In genomic region chr9:86239053-86239770, GRCh38 we compare ENCODE assay signal across 13 cellular contexts. TPM values are rescaled to one million over a fixed set of nuclear protein-coding genes. Genes with fewer than 3 reads are reported as not detected.
DNase-seq lines count a peak whose midpoint lies in the region; ATAC-seq and TF ChIP-seq lines count a peak whose summit lies in the region.
"Had no signal": no experiment of that assay in that cellular context is flagged by ENCODE, and none has a peak within 500 bp of the region (broad histone marks: within the 10 kb centered on the region; RNA-seq: fewer than 3 reads in every experiment).

No MANE protein-coding gene starts in this region.

- no peak overlapping the region for H3K27ac Mint-ChIP-seq in mesothelial cell of epicardium

- no peaks in the 10 kb centered on the region for H3K79me2 ChIP-seq in GM23248 (ENCODE audit: insufficient read depth)

- no peaks in the 10 kb centered on the region for H3K9me3 Mint-ChIP-seq in mesothelial cell of epicardium

- H3K27ac ChIP-seq in GM23248: no peak overlapping the region
- H3K27ac ChIP-seq: lower lobe of right lung, tibial artery had no signal

- H3K4me2 ChIP-seq in GM23248 (ENCODE audit: unreplicated experiment): no peak overlapping the region

- TF ChIP-seq CTCF in astrocyte of the spinal cord (IDR thresholded peaks at IDR 0.05; ENCODE audit: low read depth, low read length): no peak
- peak; percentile 29 for TF ChIP-seq CTCF in mesothelial cell of epicardium (IDR thresholded peaks at IDR 0.05; ENCODE audit: unreplicated experiment)

- H3K36me3 ChIP-seq in GM23248 (ENCODE audit: low read depth): no peaks in the 10 kb centered on the region
- H3K36me3 ChIP-seq: lower lobe of right lung, tibial artery had no signal

- no peaks in the 10 kb centered on the region for H3K4me1 ChIP-seq in GM23248 (ENCODE audit: insufficient read depth)
- H3K4me1 ChIP-seq: tibial artery had no signal

- H3K36me3 Mint-ChIP-seq in mesothelial cell of epicardium: no peaks in the 10 kb centered on the region

- WGBS in GM23248 (ENCODE audit: low coverage in 1 of 2, low lambda C conversion rate in 2 of 2, missing lambda C conversion rate in 2 of 2), 2 experiments: 47 to 52% methylated on average over 8 of the region's 8 CpGs

- H3K27me3 Mint-ChIP-seq in mesothelial cell of epicardium (ENCODE audit: low read depth): no peaks in the 10 kb centered on the region

- H3K4me1 Mint-ChIP-seq in mesothelial cell of epicardium: peaks cover 5% of the 10 kb centered on the region

- in situ Hi-C loops in GM23248 (cut with MboI): no loop called here
- in situ Hi-C loops in astrocyte of the spinal cord (cut with HindIII; ENCODE audit: low sequenced_read_pairs): no loop called here

- H3K9me3 ChIP-seq in GM23248 (ENCODE audit: low read depth): no peaks in the 10 kb centered on the region
- H3K9me3 ChIP-seq: lower lobe of right lung, tibial artery had no signal

- no peaks in the 10 kb centered on the region for H3K27me3 ChIP-seq in GM23248 (replicated peaks; ENCODE audit: insufficient read depth)
- H3K27me3 ChIP-seq: tibial artery had no signal

- no peak overlapping the region for H3K9ac ChIP-seq in GM23248

- no peak for ATAC-seq in HG02870 (IDR thresholded peaks at IDR 0.05; ENCODE audit: unreplicated experiment)
- ATAC-seq: lower lobe of right lung had no signal

- H3K4me3 ChIP-seq in GM23248 (no peak overlapping the region), astrocyte of the spinal cord (ENCODE audit: low read depth, low read length) (no peak overlapping the region)
- H3K4me3 ChIP-seq: lower lobe of right lung, tibial artery had no signal

- no peaks in the 10 kb centered on the region for H4K20me1 ChIP-seq in GM23248 (ENCODE audit: insufficient read depth)

- peak; percentile 32 for DNase-seq in GM23248
- DNase-seq in LoVo (ENCODE audit: low spot score): peak; percentile 16
- DNase-seq in astrocyte of the spinal cord (ENCODE audit: low read depth, low spot score): peak; percentile 9
- no peak for DNase-seq in mesothelial cell of epicardium (ENCODE audit: low spot score in 2 of 2, unreplicated experiment in 2 of 2)
- DNase-seq in activated naive CD4-positive, alpha-beta T cell treated with anti-CD3 and anti-CD28 coated beads, Interleukin-2, amount 50 U/mL, for 16 hours: no peak
- DNase-seq in epidermal melanocyte (ENCODE audit: insufficient read length, low spot score): no peak
- DNase-seq: activated CD8-positive, alpha-beta memory T cell treated with anti-CD3 and anti-CD28 coated beads, Interleukin-2, amount 50 U/mL, for 4 hours; H7; lower lobe of right lung; NCI-H345; SIG-M5; tibial artery had no signal

- no peaks in the 10 kb centered on the region for H3K9me2 ChIP-seq in GM23248 (ENCODE audit: insufficient read depth)

- H3F3A ChIP-seq in GM23248 (ENCODE audit: insufficient read depth): peaks cover 9% of the 10 kb centered on the region; the same call in 1 of the 2 replicates

- H2AFZ ChIP-seq in GM23248: no peak overlapping the region

- H3K4me3 Mint-ChIP-seq in mesothelial cell of epicardium: no peak overlapping the region

RNA-seq across cellular contexts. Expression of gene C9orf153, which starts 20.2 kb away (rescaled TPM):
- not detected in 2 replicates for total RNA-seq in GM23248 (2014; rRNA removed; shearing (Covaris generic))
- polyA plus RNA-seq in GM23248 (2016; fragmentation: Nextera tagmentation; extraction: Ambion mirVana): 0.21 TPM in 1 of 2 replicates, not detected in the other
- total RNA-seq in mesothelial cell of epicardium: 0.27 to 0.51 TPM (median 0.41 TPM) in 3 replicates
- total RNA-seq: H7 had no signal

RNA-seq across cellular contexts. Expression of gene ISCA1, which starts 43.1 kb away (rescaled TPM):
- 46.7 and 55.9 TPM in 2 replicates for total RNA-seq in GM23248 (2014; rRNA removed; shearing (Covaris generic))
- polyA plus RNA-seq in GM23248 (2016; fragmentation: Nextera tagmentation; extraction: Ambion mirVana): 45.4 and 52.6 TPM in 2 replicates
- total RNA-seq in mesothelial cell of epicardium: 23.4 to 29.0 TPM (median 27.3 TPM) in 3 replicates

Comparison
In these comparisons a context has a peak if more than half of its experiments do, and no peak if none do; other contexts are left out.
1. DNase-seq: peak in GM23248 (single experiment), LoVo (single experiment) and astrocyte of the spinal cord (single experiment); none in mesothelial cell of epicardium (0 of 2), activated naive CD4-positive, alpha-beta T cell treated with anti-CD3 and anti-CD28 coated beads, Interleukin-2, amount 50 U/mL, for 16 hours (single experiment) and epidermal melanocyte (single experiment).